Comparison of ENCODE assay signal across 27 cellular contexts in the genomic region with DNA sequence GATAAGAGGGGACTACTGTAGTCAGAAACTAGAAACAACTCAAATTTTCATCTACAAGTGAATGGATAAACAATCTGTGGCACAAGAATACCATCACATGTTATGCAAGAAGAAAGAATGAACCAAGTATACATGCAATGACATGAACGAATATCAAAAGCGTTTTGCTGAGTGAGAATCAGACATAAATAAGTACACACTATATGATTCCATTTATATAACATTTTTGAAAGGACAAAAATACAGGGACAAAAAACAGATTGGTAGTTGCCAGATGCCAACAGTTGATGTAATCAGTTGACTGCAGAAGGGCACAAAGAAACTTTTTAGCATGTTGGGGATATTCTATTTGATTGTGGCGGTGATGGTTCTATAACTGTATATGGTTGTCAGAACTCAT. TPM values are rescaled to one million over a fixed set of nuclear protein-coding genes. Genes with fewer than 3 reads are reported as not detected.
"Had no signal": no experiment of that assay in that cellular context is flagged by ENCODE, and none has a peak within 500 bp of the region (broad histone marks: within the 10 kb centered on the region; RNA-seq: fewer than 3 reads in every experiment).

No MANE protein-coding gene starts in this region.

- H3K4me2 ChIP-seq: smooth muscle cell had no signal

- H3K4me1 ChIP-seq: ascending aorta, foreskin keratinocyte, stomach, testis had no signal

- H3K4me3 ChIP-seq: ascending aorta, esophagus muscularis mucosa, sigmoid colon, smooth muscle cell, stomach had no signal

- ATAC-seq: activated naive CD4-positive, alpha-beta T cell treated with anti-CD3 and anti-CD28 coated beads, Interleukin-2, amount 50 U/mL, for 72 hours; activated T-cell treated with anti-CD3 and anti-CD28 coated beads, Interleukin-2, amount 50 U/mL, for 72 hours; foreskin keratinocyte; left ventricle myocardium superior; stimulated activated naive B cell treated with anti-CD40 and anti-IgM and Interleukin-4, amounts not matched to agents 10 μg/mL and 1 μg/mL and 100 μg/mL, for 72 hours had no signal

- FAIRE-seq: islet of Langerhans, TTC549, urothelium cell line had no signal

- H3K9me3 ChIP-seq: ascending aorta, esophagus muscularis mucosa, neutrophil, sigmoid colon, stomach, testis had no signal

- H3K27me3 ChIP-seq: ascending aorta, esophagus muscularis mucosa, foreskin keratinocyte, neutrophil, sigmoid colon, stomach, testis had no signal

- H3K36me3 ChIP-seq: ascending aorta, esophagus muscularis mucosa, neutrophil, sigmoid colon, stomach had no signal

- DNase-seq: activated CD4-positive, alpha-beta T cell treated with anti-CD3 and anti-CD28 coated beads for 4 hours; activated CD4-positive, alpha-beta T cell treated with anti-CD3 and anti-CD28 coated beads, Interleukin-2, amount 50 U/mL, for 4 hours; activated naive CD4-positive, alpha-beta T cell; activated T-cell treated with anti-CD3 and anti-CD28 coated beads for 4 hours; activated T-cell treated with anti-CD3 and anti-CD28 coated beads, Interleukin-2, amount 50 U/mL, for 72 hours; effector CD4-positive, alpha-beta T cell; foreskin keratinocyte; left ventricle myocardium superior; naive B cell; nephron progenitor cell; sigmoid colon; stimulated activated CD4-positive, alpha-beta T cell treated with anti-CD3 and anti-CD28 coated beads, Interleukin-1b, Interleukin-23, amount 100 ng/mL, for 48 hours; stimulated activated naive B cell treated with anti-CD40 and anti-IgM and Interleukin-4, amounts not matched to agents 10 μg/mL and 1 μg/mL and 100 μg/mL, for 72 hours; stomach; testis; trophoblast cell had no signal

- H3K27ac ChIP-seq: ascending aorta, esophagus muscularis mucosa, foreskin keratinocyte, neutrophil, stomach, testis, VCaP had no signal

RNA-seq across cellular contexts. Expression of a gene that starts 33.6 kb away (rescaled TPM):
- total RNA-seq: foreskin keratinocyte; lung microvascular endothelial cell; T-helper 1 cell treated with Interleukin-12 subunit alpha and Interleukin-12 subunit beta and Interleukin-4 antibody, amounts not matched to agents 30 ng/mL and 1 ng/mL, for 36 hours had no signal
- polyA plus RNA-seq: foreskin keratinocyte, smooth muscle cell had no signal
